Comparison of ENCODE assay signal across 1 cellular context in the genomic region with DNA sequence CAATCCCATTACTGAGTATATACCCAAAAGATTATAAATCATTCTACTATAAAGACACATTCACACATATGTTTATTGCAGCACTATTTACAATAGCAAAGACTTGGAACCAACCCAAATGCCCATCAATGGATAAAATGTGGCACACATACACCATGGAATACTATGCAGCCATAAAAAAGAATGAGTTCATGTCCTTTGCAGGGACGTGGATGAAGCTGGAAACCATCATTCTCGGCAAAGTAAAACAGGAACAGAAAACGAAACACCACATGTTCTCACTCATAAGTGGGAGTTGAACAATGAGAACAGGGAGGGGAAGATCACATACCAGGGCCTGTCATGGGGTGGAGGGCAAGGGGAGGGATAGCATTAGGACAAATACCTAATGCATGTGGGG.
TF ChIP-seq lines count a peak whose summit lies in the region.

No MANE protein-coding gene starts in this region.

TF ChIP-seq in GM12878, 131 proteins besides CTCF, POLR2A, EP300 and RAD21 (continued from another document):
- TF ChIP-seq, protein P1, sequence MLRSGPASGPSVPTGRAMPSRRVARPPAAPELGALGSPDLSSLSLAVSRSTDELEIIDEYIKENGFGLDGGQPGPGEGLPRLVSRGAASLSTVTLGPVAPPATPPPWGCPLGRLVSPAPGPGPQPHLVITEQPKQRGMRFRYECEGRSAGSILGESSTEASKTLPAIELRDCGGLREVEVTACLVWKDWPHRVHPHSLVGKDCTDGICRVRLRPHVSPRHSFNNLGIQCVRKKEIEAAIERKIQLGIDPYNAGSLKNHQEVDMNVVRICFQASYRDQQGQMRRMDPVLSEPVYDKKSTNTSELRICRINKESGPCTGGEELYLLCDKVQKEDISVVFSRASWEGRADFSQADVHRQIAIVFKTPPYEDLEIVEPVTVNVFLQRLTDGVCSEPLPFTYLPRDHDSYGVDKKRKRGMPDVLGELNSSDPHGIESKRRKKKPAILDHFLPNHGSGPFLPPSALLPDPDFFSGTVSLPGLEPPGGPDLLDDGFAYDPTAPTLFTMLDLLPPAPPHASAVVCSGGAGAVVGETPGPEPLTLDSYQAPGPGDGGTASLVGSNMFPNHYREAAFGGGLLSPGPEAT (IDR thresholded peaks at IDR 0.05; ENCODE audit: low read depth), result 0 out of 2 replicates have a peak, but pooled peaks have one; percentile 33
- TF ChIP-seq ZNF24 (IDR thresholded peaks at IDR 0.05), result peak; percentile 72; the same call in 1 of the 2 replicates
- TF ChIP-seq, protein P2, sequence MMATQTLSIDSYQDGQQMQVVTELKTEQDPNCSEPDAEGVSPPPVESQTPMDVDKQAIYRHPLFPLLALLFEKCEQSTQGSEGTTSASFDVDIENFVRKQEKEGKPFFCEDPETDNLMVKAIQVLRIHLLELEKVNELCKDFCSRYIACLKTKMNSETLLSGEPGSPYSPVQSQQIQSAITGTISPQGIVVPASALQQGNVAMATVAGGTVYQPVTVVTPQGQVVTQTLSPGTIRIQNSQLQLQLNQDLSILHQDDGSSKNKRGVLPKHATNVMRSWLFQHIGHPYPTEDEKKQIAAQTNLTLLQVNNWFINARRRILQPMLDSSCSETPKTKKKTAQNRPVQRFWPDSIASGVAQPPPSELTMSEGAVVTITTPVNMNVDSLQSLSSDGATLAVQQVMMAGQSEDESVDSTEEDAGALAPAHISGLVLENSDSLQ (IDR thresholded peaks at IDR 0.05), result peak; percentile 32
- TF ChIP-seq BHLHE40 (IDR thresholded peaks at IDR 0.05; ENCODE audit: borderline replicate concordance in 1 of 2, low read depth in 2 of 2, low read length in 1 of 2), result peak in 1 of 2 experiments; percentile 16; a peak in 1 of 4 replicates
- TF ChIP-seq SPI1 (IDR thresholded peaks at IDR 0.05; ENCODE audit: borderline replicate concordance, insufficient read depth, low read depth, low read length), result peak; percentile 57; the same call in 1 of the 2 replicates
- TF ChIP-seq SMARCA5 (IDR thresholded peaks at IDR 0.05), result peak; percentile 84
- TF ChIP-seq MTA2 (IDR thresholded peaks at IDR 0.05; ENCODE audit: low read depth), result peak; percentile 56; the same call in 1 of the 2 replicates
- peak; percentile 50; the same call in 1 of the 2 replicates for TF ChIP-seq NBN (IDR thresholded peaks at IDR 0.05)
- TF ChIP-seq RAD51 (IDR thresholded peaks at IDR 0.05), result peak; percentile 37; the same call in 1 of the 2 replicates
- TF ChIP-seq ATF7 (IDR thresholded peaks at IDR 0.05; ENCODE audit: low read depth), result peak; percentile 61
- TF ChIP-seq BACH1 (IDR thresholded peaks at IDR 0.05; ENCODE audit: borderline replicate concordance), result peak; percentile 27; the same call in 1 of the 2 replicates
TF ChIP-seq in GM12878: peak in this region for 19; not testable (repeated sequence) for 112.
